Comparison of ENCODE assay signal across 28 cellular contexts in the genomic region with DNA sequence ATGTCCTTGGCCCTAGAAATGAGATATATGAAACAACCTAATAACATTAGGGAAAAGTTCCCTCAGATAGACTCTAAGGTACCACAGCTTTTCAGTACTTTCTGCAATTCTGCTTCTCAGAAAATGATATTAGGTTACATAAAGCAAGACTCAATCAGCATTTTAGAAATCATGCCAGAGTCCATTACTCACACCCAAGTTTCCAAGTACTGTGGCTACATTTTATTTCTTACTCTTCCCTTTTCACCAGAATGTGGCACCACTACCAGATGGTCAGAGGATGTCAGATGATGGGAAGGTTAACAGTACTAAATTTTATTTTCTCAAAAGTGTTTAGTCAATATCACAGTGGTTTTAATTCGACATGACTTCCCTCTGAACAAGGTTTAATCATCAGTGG.
"Had no signal": no experiment of that assay in that cellular context is flagged by ENCODE, and none has a peak within 500 bp of the region (broad histone marks: within the 10 kb centered on the region; RNA-seq: fewer than 3 reads in every experiment).

No MANE protein-coding gene starts in this region.

- H3K4me3 ChIP-seq: body of pancreas, esophagus squamous epithelium, left ventricle myocardium inferior, lung, pancreas, psoas muscle, uterus had no signal

- H3K36me3 ChIP-seq: esophagus squamous epithelium, left ventricle myocardium inferior, pancreas, uterus had no signal

- H3K4me1 ChIP-seq: body of pancreas, esophagus squamous epithelium, left ventricle myocardium inferior, pancreas, psoas muscle, uterus had no signal

- H3K27ac ChIP-seq: body of pancreas, esophagus squamous epithelium, left ventricle myocardium inferior, pancreas, psoas muscle, uterus had no signal

- H3K27me3 ChIP-seq: body of pancreas, esophagus squamous epithelium, pancreas, uterus had no signal

- H3K27me3 Mint-ChIP-seq: naive B cell, type B pancreatic cell had no signal

- H3K9me3 Mint-ChIP-seq: naive B cell; neural crest cell; T-helper 2 cell treated with Interferon-gamma antibody and Interleukin-4, amounts not matched to agents 5 μg/mL and 100 μg/mL, for 36 hours; type B pancreatic cell had no signal

- H3K4me3 Mint-ChIP-seq: activated T-cell treated with anti-CD3 and anti-CD28 coated beads, Interleukin-2, amount 50 U/mL, for 72 hours; naive B cell; neural crest cell; T-helper 2 cell treated with Interferon-gamma antibody and Interleukin-4, amounts not matched to agents 5 μg/mL and 100 μg/mL, for 36 hours; type B pancreatic cell had no signal

- ATAC-seq: activated naive CD4-positive, alpha-beta T cell treated with anti-CD3 and anti-CD28 coated beads, Interleukin-2, amount 50 U/mL, for 72 hours; activated T-cell treated with anti-CD3 and anti-CD28 coated beads, Interleukin-2, amount 50 U/mL, for 72 hours; body of pancreas; pancreas; psoas muscle; stimulated activated naive CD8-positive, alpha-beta T cell treated with anti-CD3 and anti-CD28 coated beads, Interleukin-15, Interleukin-2, amounts not matched to agents 100 U/mL and 50 U/mL, for 24 hours had no signal

- H3K9me3 ChIP-seq: body of pancreas, esophagus squamous epithelium, left ventricle myocardium inferior, pancreas, psoas muscle, uterus had no signal

- H3K27ac Mint-ChIP-seq: activated naive CD4-positive, alpha-beta T cell treated with anti-CD3 and anti-CD28 coated beads, Interleukin-2, amount 50 U/mL, for 72 hours; activated T-cell treated with anti-CD3 and anti-CD28 coated beads, Interleukin-2, amount 50 U/mL, for 72 hours; naive B cell; T-helper 2 cell treated with Interferon-gamma antibody and Interleukin-4, amounts not matched to agents 5 μg/mL and 100 μg/mL, for 36 hours; type B pancreatic cell had no signal

- DNase-seq: activated CD4-positive, alpha-beta T cell treated with anti-CD3 and anti-CD28 coated beads for 4 hours; activated CD4-positive, alpha-beta T cell treated with anti-CD3 and anti-CD28 coated beads, Interleukin-2, amount 50 U/mL, for 4 hours; activated CD4-positive, CD25-positive, alpha-beta regulatory T cell; activated naive CD4-positive, alpha-beta T cell; activated T-cell treated with anti-CD3 and anti-CD28 coated beads for 4 hours; activated T-cell treated with anti-CD3 and anti-CD28 coated beads, Interleukin-2, amount 50 U/mL, for 72 hours; anterior cingulate cortex; body of pancreas; dermis blood vessel endothelial cell; effector CD4-positive, alpha-beta T cell; esophagus squamous epithelium; foreskin melanocyte; islet precursor cell; left ventricle myocardium inferior; mesendoderm; naive B cell; nucleus accumbens; pancreas; psoas muscle; stimulated activated naive CD8-positive, alpha-beta T cell treated with anti-CD3 and anti-CD28 coated beads, Interleukin-15, Interleukin-2, amounts not matched to agents 100 U/mL and 50 U/mL, for 24 hours; substantia nigra; T-helper 1 cell; uterus had no signal
